In the genomic region with DNA sequence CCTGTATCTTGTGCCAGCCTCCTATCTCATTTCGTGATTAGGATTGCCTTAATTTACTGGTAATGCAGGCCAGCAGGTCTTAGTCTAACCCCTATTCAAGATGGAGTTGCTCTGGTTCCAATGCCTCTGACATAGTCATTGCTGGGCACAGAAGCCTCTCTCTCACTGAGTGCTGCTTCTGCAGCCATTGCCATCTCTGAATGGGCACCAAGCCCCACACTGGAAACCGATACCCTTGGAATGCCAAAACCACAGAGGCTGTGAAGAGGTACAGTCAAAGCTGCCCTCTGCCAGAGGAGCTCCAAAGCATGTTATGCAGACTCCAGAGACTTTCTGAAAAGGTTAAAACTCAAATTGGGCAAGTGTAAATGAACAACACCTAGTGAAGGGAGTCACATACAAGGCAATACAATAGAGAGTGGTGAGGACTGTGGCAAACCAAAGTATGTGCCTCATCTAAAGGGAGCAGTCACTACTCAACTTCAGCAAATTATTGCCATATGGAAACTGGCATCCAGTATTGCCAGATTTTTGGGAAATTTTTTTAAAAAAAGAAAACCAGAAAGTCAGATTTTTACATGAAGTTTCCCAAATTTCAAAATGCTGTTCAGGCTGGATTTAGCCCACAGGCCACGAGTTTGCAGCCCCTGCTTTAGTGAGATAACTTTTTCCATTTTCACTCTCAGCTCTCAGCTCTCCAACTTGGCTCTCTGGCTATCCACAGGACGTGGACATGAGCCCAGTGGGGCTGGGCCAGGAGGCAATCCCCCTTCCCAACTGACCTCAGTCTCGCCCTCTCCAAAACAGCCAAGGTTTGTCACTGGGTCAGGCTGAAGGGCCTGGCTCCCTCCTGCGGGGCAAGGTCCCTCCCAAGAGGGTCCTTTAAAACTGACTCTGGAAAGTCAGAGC, we compare ENCODE assay signal across 15 cellular contexts. TPM values are rescaled to one million over a fixed set of nuclear protein-coding genes. Genes with fewer than 3 reads are reported as not detected.
DNase-seq lines count a peak whose midpoint lies in the region; ATAC-seq and TF ChIP-seq lines count a peak whose summit lies in the region.
"Had no signal": no experiment of that assay in that cellular context is flagged by ENCODE, and none has a peak within 500 bp of the region (broad histone marks: within the 10 kb centered on the region; RNA-seq: fewer than 3 reads in every experiment).

No MANE protein-coding gene starts in this region.

- H4K20me1 ChIP-seq in H9 (ENCODE audit: control insufficient read depth, insufficient read depth, insufficient read length): no peaks in the 10 kb centered on the region

- no peak overlapping the region for H3K27ac ChIP-seq in H9 (ENCODE audit: insufficient read length, low read depth, low read length)
- H3K27ac ChIP-seq in lower lobe of right lung: peak overlapping the region; percentile 51
- H3K27ac ChIP-seq in stomach: peak overlapping the region in 4 of 5 donors; percentile 32 to 86 (median 84)
- no peak overlapping the region for H3K27ac ChIP-seq in CD8-positive, alpha-beta memory T cell (ENCODE audit: low read depth, low read length)
- H3K27ac ChIP-seq: colonic mucosa, KMS-11, SK-N-MC had no signal

- no peak overlapping the region for H3K4me3 ChIP-seq in lower lobe of right lung
- no peak overlapping the region for H3K4me3 ChIP-seq in stomach
- no peak overlapping the region for H3K4me3 ChIP-seq in CD8-positive, alpha-beta memory T cell (ENCODE audit: low read length)
- H3K4me3 ChIP-seq: colonic mucosa, SK-N-MC had no signal

- no peak overlapping the region for H2BK120ac ChIP-seq in H9 (ENCODE audit: low read depth, low read length, poor library complexity, severe bottlenecking)

- TF ChIP-seq CTCF in H9 (conservative IDR thresholded peaks at IDR 0.05): no peak
- no peak for TF ChIP-seq CTCF in lower lobe of right lung (IDR thresholded peaks at IDR 0.05)
- TF ChIP-seq CTCF in stomach (IDR thresholded peaks at IDR 0.05): no peak

- H3K79me1 ChIP-seq in H9 (ENCODE audit: insufficient read depth, low read depth, low read length, poor library complexity, severe bottlenecking): no peaks in the 10 kb centered on the region

- H2AK5ac ChIP-seq in H9 (ENCODE audit: insufficient read length, low read length): no peak overlapping the region

- no peak overlapping the region for H4K91ac ChIP-seq in H9 (ENCODE audit: insufficient read length, low read depth, low read length)

- no peak overlapping the region for H2BK15ac ChIP-seq in H9 (ENCODE audit: low read depth, low read length)

- no peaks in the 10 kb centered on the region; the same call in 1 of the 2 replicates for H3K4me1 ChIP-seq in H9 (ENCODE audit: insufficient read depth, low read length)
- H3K4me1 ChIP-seq in lower lobe of right lung: peaks cover 11% of the 10 kb centered on the region
- peaks cover 11 to 39% (median 19%) of the 10 kb centered on the region in 4 donors for H3K4me1 ChIP-seq in stomach
- no peaks in the 10 kb centered on the region for H3K4me1 ChIP-seq in CD8-positive, alpha-beta memory T cell (ENCODE audit: insufficient read depth, low read length)
- H3K4me1 ChIP-seq: colonic mucosa had no signal

- H3K79me2 ChIP-seq in H9 (ENCODE audit: insufficient read depth, low read length): no peaks in the 10 kb centered on the region

- H3K36me3 ChIP-seq in lower lobe of right lung: no peaks in the 10 kb centered on the region
- H3K36me3 ChIP-seq in stomach: no peaks in the 10 kb centered on the region
- H3K36me3 ChIP-seq in CD8-positive, alpha-beta memory T cell (ENCODE audit: insufficient read depth, low read length): no peaks in the 10 kb centered on the region
- H3K36me3 ChIP-seq: colonic mucosa had no signal

- peaks cover 42% of the 10 kb centered on the region in 2 experiments for H3K4me1 Mint-ChIP-seq in H9
- H3K4me1 Mint-ChIP-seq in CD8-positive, alpha-beta memory T cell: no peaks in the 10 kb centered on the region

- H3K18ac ChIP-seq in H9 (ENCODE audit: insufficient read length, low read depth, low read length): peak overlapping the region; percentile 65

- no peak overlapping the region for H3K23ac ChIP-seq in H9 (ENCODE audit: insufficient read length, low read depth, low read length)

- DNase-seq in H9 (no peak), astrocyte of the hippocampus (ENCODE audit: low read depth, low spot score) (peak; percentile 39), lower lobe of right lung (no peak), stomach (no peak), epidermal melanocyte (ENCODE audit: insufficient read length, low spot score) (no peak), superior temporal gyrus (ENCODE audit: extremely low spot score) (no peak), NCI-H2081 (lab: John Stamatoyannopoulos, UW) (no peak)
- no peak for DNase-seq in CD8-positive, alpha-beta memory T cell
- DNase-seq: activated CD4-positive, CD25-positive, alpha-beta regulatory T cell; AML-193; colonic mucosa; foreskin melanocyte; NK-92 treated with Interleukin-12 subunit alpha and Interleukin-12 subunit beta, amount 100 ng/mL, for 24 hours had no signal

- H3K4ac ChIP-seq in H9 (ENCODE audit: low read depth, low read length): no peak overlapping the region

- no peak overlapping the region for H4K8ac ChIP-seq in H9 (replicated peaks; ENCODE audit: insufficient read length, low read depth, low read length)

- intact Hi-C loops in lower lobe of right lung (cut with DNase I): no loop called here
- intact Hi-C loops in stomach (cut with DNase I; ENCODE audit: low total_unique reads): no loop called here

- WGBS in H9 (ENCODE audit: extremely low coverage, insufficient read length, low lambda C conversion rate): no CpG with 5 or more reads among the region's 6 CpGs
- WGBS in stomach, 5 donors: 59 to 74% (median 64%) methylated on average over 5 to 6 of the region's 6 CpGs

- no peak overlapping the region for H3K56ac ChIP-seq in H9 (ENCODE audit: insufficient read length, low read depth, low read length)

- H3K9me3 Mint-ChIP-seq in H9: peaks cover 0 to 2% of the 10 kb centered on the region in 2 experiments; a peak in 2 of 5 replicates
- H3K9me3 Mint-ChIP-seq in CD8-positive, alpha-beta memory T cell: no peaks in the 10 kb centered on the region

- H3T11ph ChIP-seq in H9 (ENCODE audit: low read length): no peak overlapping the region

- no peak for TF ChIP-seq EP300 in stomach (IDR thresholded peaks at IDR 0.05)

- peaks cover 20% of the 10 kb centered on the region for H3K23me2 ChIP-seq in H9 (ENCODE audit: insufficient read length, low read depth, low read length, poor library complexity, severe bottlenecking)

- H3K27me3 ChIP-seq in H9 (ENCODE audit: insufficient read depth, low read length) (peaks cover 30% of the 10 kb centered on the region), lower lobe of right lung (ENCODE audit: low read depth) (peaks cover 11% of the 10 kb centered on the region), stomach (peaks cover 3 to 40% (median 19%) of the 10 kb centered on the region in 3 donors)
- H3K27me3 ChIP-seq in CD8-positive, alpha-beta memory T cell (ENCODE audit: insufficient read depth, low read length, poor library complexity, severe bottlenecking): no peaks in the 10 kb centered on the region

- CTCF ChIA-PET in CD8-positive, alpha-beta memory T cell (lab: Charles Lee): no interaction called here

- no peak overlapping the region for H4K5ac ChIP-seq in H9 (ENCODE audit: insufficient read length, low read depth, low read length)

- no peak overlapping the region for H2BK5ac ChIP-seq in H9 (ENCODE audit: insufficient read length, low read length)

- POLR2A ChIA-PET in CD8-positive, alpha-beta memory T cell (lab: Charles Lee): no interaction called here

- no peak overlapping the region for H2AFZ ChIP-seq in H9 (ENCODE audit: low read length)

- no peak overlapping the region for H3K9ac ChIP-seq in H9 (ENCODE audit: extremely low read depth, insufficient read length, low read length)
- H3K9ac ChIP-seq: KMS-11 had no signal

- no peak overlapping the region for H2BK12ac ChIP-seq in H9 (ENCODE audit: insufficient read length, low read depth, low read length)

- ATAC-seq in lower lobe of right lung: no peak

- H3K27me3 Mint-ChIP-seq in H9 (ENCODE audit: low read depth): peaks cover 93% of the 10 kb centered on the region
- peaks cover 23 to 36% of the 10 kb centered on the region in 2 donors for H3K27me3 Mint-ChIP-seq in CD8-positive, alpha-beta memory T cell

- no peak overlapping the region for H3K14ac ChIP-seq in H9 (ENCODE audit: insufficient read depth, low read length)

- H3K27ac Mint-ChIP-seq in H9: no peak overlapping the region; a peak in 1 of 7 replicates
- peak overlapping the region in 1 of 8 donors; percentile 24 for H3K27ac Mint-ChIP-seq in CD8-positive, alpha-beta memory T cell

- no peak overlapping the region for H2BK20ac ChIP-seq in H9 (ENCODE audit: low read depth, low read length, poor library complexity, severe bottlenecking)

- TF ChIP-seq POLR2A in stomach (IDR thresholded peaks at IDR 0.05): no peak

- no peaks in the 10 kb centered on the region for H3K9me3 ChIP-seq in H9 (ENCODE audit: control insufficient read depth, low read depth, low read length)
- no peaks in the 10 kb centered on the region for H3K9me3 ChIP-seq in lower lobe of right lung
- H3K9me3 ChIP-seq in stomach: no peaks in the 10 kb centered on the region
- H3K9me3 ChIP-seq in CD8-positive, alpha-beta memory T cell (ENCODE audit: low read length): no peaks in the 10 kb centered on the region
- H3K9me3 ChIP-seq: colonic mucosa had no signal

- H3K36me3 Mint-ChIP-seq in H9 (ENCODE audit: insufficient read depth in 1 of 3, low read depth in 3 of 3): no peaks in the 10 kb centered on the region; a peak in 1 of 7 replicates
- peaks cover 0 to 1% (median 0%) of the 10 kb centered on the region in 3 donors for H3K36me3 Mint-ChIP-seq in CD8-positive, alpha-beta memory T cell

- H3K4me3 Mint-ChIP-seq in H9: peak overlapping the region in 1 of 2 experiments; percentile 53; a peak in 1 of 5 replicates
- no peak overlapping the region for H3K4me3 Mint-ChIP-seq in CD8-positive, alpha-beta memory T cell

- H3K4me2 ChIP-seq in H9 (ENCODE audit: insufficient read depth, insufficient read length, low read length): no peak overlapping the region
- H3K4me2 ChIP-seq: KMS-11 had no signal

RNA-seq across cellular contexts. Expression of a gene that starts 2.1 kb away (rescaled TPM):
- 22.4 and 23.1 TPM in 2 replicates for total RNA-seq in H9 (2021)
- total RNA-seq in lower lobe of right lung: 178 TPM
- 100 to 1,000 TPM in 4 of 5 donors, 10 to 100 TPM in 1; 67.9 to 206 (median 142) TPM for total RNA-seq in stomach
- 10 to 100 TPM; 17.7 to 67.9 (median 39.6) TPM for polyA plus RNA-seq in stomach
- total RNA-seq in CD8-positive, alpha-beta memory T cell: not detected
- not detected for polyA plus RNA-seq in CD8-positive, alpha-beta memory T cell

RNA-seq across cellular contexts. Expression of a gene that starts 32.0 kb away (rescaled TPM):
- total RNA-seq in H9 (2021): 2.5 and 2.8 TPM in 2 replicates
- total RNA-seq in lower lobe of right lung: 35.8 TPM
- 10 to 100 TPM in 3 of 5 donors, 1 to 10 TPM in 1, not detected in 1; 1.4 to 36.2 (median 13.1) TPM for total RNA-seq in stomach
- polyA plus RNA-seq in stomach: 1 to 10 TPM; 3.7 to 6.6 (median 6.5) TPM
- total RNA-seq in CD8-positive, alpha-beta memory T cell: 1 to 10 TPM in 1 of 2 experiments, under 1 TPM in 1; 0.33 to 1.2 TPM
- 0.29 TPM for polyA plus RNA-seq in CD8-positive, alpha-beta memory T cell

Comparison
In these comparisons a context has a peak if more than half of its experiments do, and no peak if none do; other contexts are left out.
1. H3K27ac ChIP-seq: peak in lower lobe of right lung (single experiment) and stomach (4 of 5); none in H9 (single experiment) and CD8-positive, alpha-beta memory T cell (single experiment).
2. RNA of a gene that starts 2.1 kb away (total RNA-seq): 178 TPM in lower lobe of right lung (single experiment), 67.9 to 206 TPM in stomach and 22.4 to 23.1 TPM in H9; not detected in CD8-positive, alpha-beta memory T cell; every median in the first group is over 10 times any median in the second.